ENCODE assay signal across 11 cellular contexts in the genomic region with DNA sequence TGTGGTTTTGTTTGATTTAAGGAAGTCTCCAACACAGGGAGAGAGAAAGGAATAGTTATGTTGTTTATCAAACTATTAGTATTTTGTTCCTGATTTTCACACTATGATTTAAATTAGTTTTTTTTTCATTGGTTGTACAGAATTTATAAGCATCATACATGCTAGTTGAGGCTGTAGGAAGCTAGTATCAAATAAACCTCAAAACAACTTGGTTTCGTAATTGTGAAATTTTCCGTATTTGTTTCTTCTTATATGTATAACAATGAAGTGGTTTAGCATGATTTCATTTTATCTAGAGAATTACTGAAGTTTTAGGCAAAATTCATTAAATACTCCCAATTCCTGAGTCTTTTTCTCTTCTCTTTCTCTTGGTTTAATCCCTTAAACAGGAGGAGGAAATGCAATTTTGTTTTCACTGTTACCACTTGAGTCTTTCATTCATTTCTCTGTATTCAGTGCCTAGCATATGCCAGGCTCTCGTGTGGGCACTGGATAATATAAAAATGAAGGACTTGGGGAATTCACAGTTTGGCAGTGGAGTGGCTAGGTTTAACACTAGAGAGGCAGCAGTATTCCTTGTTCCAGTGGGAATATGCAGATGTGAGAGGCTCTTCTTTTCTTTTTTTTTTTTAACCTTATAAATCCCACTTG. TPM values are rescaled to one million over a fixed set of nuclear protein-coding genes. Genes with fewer than 3 reads are reported as not detected.
DNase-seq lines count a peak whose midpoint lies in the region; ATAC-seq and TF ChIP-seq lines count a peak whose summit lies in the region.
"Had no signal": no experiment of that assay in that cellular context is flagged by ENCODE, and none has a peak within 500 bp of the region (broad histone marks: within the 10 kb centered on the region; RNA-seq: fewer than 3 reads in every experiment).

No MANE protein-coding gene starts in this region.

- TSS peak; percentile 64 for BruUV-seq in OCI-LY7 (replicated peaks; lab: Mats Ljungman, UMichigan)

- H3K9me3 Mint-ChIP-seq in CD8-positive, alpha-beta memory T cell: no peaks in the 10 kb centered on the region
- H3K9me3 Mint-ChIP-seq in endothelial cell (ENCODE audit: unreplicated experiment) (no peaks in the 10 kb centered on the region), osteocyte (ENCODE audit: unreplicated experiment) (no peaks in the 10 kb centered on the region)

- peak overlapping the region; percentile 95 to 100 (median 98) for H3K27ac Mint-ChIP-seq in CD8-positive, alpha-beta memory T cell
- H3K27ac Mint-ChIP-seq in endothelial cell (ENCODE audit: unreplicated experiment): no peak overlapping the region
- no peak overlapping the region for H3K27ac Mint-ChIP-seq in osteocyte (ENCODE audit: unreplicated experiment)

- TF ChIP-seq CTCF in OCI-LY7 (conservative IDR thresholded peaks at IDR 0.05; ENCODE audit: low read length) (no peak), endothelial cell (IDR thresholded peaks at IDR 0.05; ENCODE audit: unreplicated experiment) (no peak), osteocyte (IDR thresholded peaks at IDR 0.05) (no peak), BE2C (IDR thresholded peaks at IDR 0.05; ENCODE audit: low read depth, low read length) (no peak)

- peak overlapping the region; percentile 83 for H3K4me3 ChIP-seq in CD8-positive, alpha-beta memory T cell (ENCODE audit: low read length)
- no peak overlapping the region for H3K4me3 ChIP-seq in OCI-LY7 (ENCODE audit: low read depth, low read length, poor library complexity, severe bottlenecking)
- H3K4me3 ChIP-seq in BE2C (ENCODE audit: low read depth, low read length): no peak overlapping the region

- no peaks in the 10 kb centered on the region for H3K36me3 ChIP-seq in CD8-positive, alpha-beta memory T cell (ENCODE audit: insufficient read depth, low read length)
- H3K36me3 ChIP-seq in OCI-LY7 (ENCODE audit: insufficient read depth, low read length): no peaks in the 10 kb centered on the region
- no peaks in the 10 kb centered on the region for H3K36me3 ChIP-seq in BE2C

- peaks cover 44% of the 10 kb centered on the region for H3K4me1 ChIP-seq in CD8-positive, alpha-beta memory T cell (ENCODE audit: insufficient read depth, low read length)
- H3K4me1 ChIP-seq in OCI-LY7 (ENCODE audit: insufficient read depth, low read length, poor library complexity, severe bottlenecking) (peaks cover 12% of the 10 kb centered on the region), BE2C (no peaks in the 10 kb centered on the region)
- H3K4me1 ChIP-seq: testis had no signal

- POLR2A ChIA-PET in CD8-positive, alpha-beta memory T cell (lab: Charles Lee): interaction anchor here (0.8 to 1.6 kb wide), 3 partner anchors 59 to 77 kb away, joined by 3 to 5 read pairs (median 4); a partner anchor contains a TSS
- POLR2A ChIA-PET in OCI-LY7 (lab: Charles Lee): interaction anchor here (0.5 to 1.1 kb wide), 3 partner anchors 12 to 407 kb away, joined by 3 to 4 read pairs (median 4); no protein-coding TSS in a partner anchor

- no peak for DNase-seq in CD8-positive, alpha-beta memory T cell
- DNase-seq in OCI-LY7 (ENCODE audit: low spot score) (no peak), endothelial cell (ENCODE audit: low spot score) (no peak), osteocyte (ENCODE audit: extremely low spot score, unreplicated experiment) (no peak), midbrain (lab: John Stamatoyannopoulos, UW) (no peak), BE2C (no peak)
- DNase-seq in stimulated activated CD4-positive, alpha-beta T cell treated with anti-CD3 and anti-CD28 coated beads, Interleukin-1b, Interleukin-23, amount 100 ng/mL, for 48 hours: no peak
- DNase-seq: activated CD4-positive, alpha-beta T cell treated with anti-CD3 and anti-CD28 coated beads for 1 hour; testis had no signal

- H3K9me2 ChIP-seq in OCI-LY7 (ENCODE audit: insufficient read depth, low read length): no peaks in the 10 kb centered on the region

- peak overlapping the region; percentile 91 to 99 (median 96) for H3K4me3 Mint-ChIP-seq in CD8-positive, alpha-beta memory T cell
- H3K4me3 Mint-ChIP-seq in endothelial cell (ENCODE audit: unreplicated experiment): peak overlapping the region; percentile 91
- H3K4me3 Mint-ChIP-seq in osteocyte (ENCODE audit: unreplicated experiment): peak overlapping the region; percentile 78

- peak overlapping the region; percentile 93 for H3K4me2 ChIP-seq in OCI-LY7 (ENCODE audit: low read length)

- no peaks in the 10 kb centered on the region for H3K79me2 ChIP-seq in OCI-LY7 (ENCODE audit: insufficient read depth, low read depth, low read length)

- H3K27me3 Mint-ChIP-seq in CD8-positive, alpha-beta memory T cell: peaks cover 0 to 4% of the 10 kb centered on the region in 2 donors
- peaks cover 2% of the 10 kb centered on the region for H3K27me3 Mint-ChIP-seq in endothelial cell (ENCODE audit: unreplicated experiment)
- no peaks in the 10 kb centered on the region for H3K27me3 Mint-ChIP-seq in osteocyte (ENCODE audit: unreplicated experiment)

- H3K36me3 Mint-ChIP-seq in CD8-positive, alpha-beta memory T cell: peaks cover 5 to 43% (median 17%) of the 10 kb centered on the region in 3 donors
- H3K36me3 Mint-ChIP-seq in endothelial cell (ENCODE audit: low read depth, unreplicated experiment) (peaks cover 5% of the 10 kb centered on the region), osteocyte (ENCODE audit: unreplicated experiment) (peaks cover 9% of the 10 kb centered on the region)

- no peaks in the 10 kb centered on the region for H3K27me3 ChIP-seq in CD8-positive, alpha-beta memory T cell (ENCODE audit: insufficient read depth, low read length, poor library complexity, severe bottlenecking)
- no peaks in the 10 kb centered on the region for H3K27me3 ChIP-seq in BE2C
- H3K27me3 ChIP-seq: testis had no signal

- no peaks in the 10 kb centered on the region for H4K20me1 ChIP-seq in OCI-LY7 (ENCODE audit: insufficient read depth, low read length)

- H3K9me3 ChIP-seq in CD8-positive, alpha-beta memory T cell (ENCODE audit: low read length): no peaks in the 10 kb centered on the region
- no peaks in the 10 kb centered on the region for H3K9me3 ChIP-seq in OCI-LY7 (ENCODE audit: low read length)
- no peaks in the 10 kb centered on the region for H3K9me3 ChIP-seq in BE2C
- H3K9me3 ChIP-seq: testis had no signal

- H3K4me1 Mint-ChIP-seq in CD8-positive, alpha-beta memory T cell: peaks cover 51 to 66% (median 63%) of the 10 kb centered on the region in 3 donors
- H3K4me1 Mint-ChIP-seq in endothelial cell (ENCODE audit: unreplicated experiment) (peaks cover 14% of the 10 kb centered on the region), osteocyte (ENCODE audit: unreplicated experiment) (peaks cover 22% of the 10 kb centered on the region)

- peak overlapping the region; percentile 12 for H3K27ac ChIP-seq in CD8-positive, alpha-beta memory T cell (ENCODE audit: low read depth, low read length)
- H3K27ac ChIP-seq in OCI-LY7 (ENCODE audit: low read depth, low read length, poor library complexity, severe bottlenecking): no peak overlapping the region
- H3K27ac ChIP-seq: testis had no signal

- no peak overlapping the region for H2AFZ ChIP-seq in OCI-LY7 (ENCODE audit: low read length)

- CTCF ChIA-PET in CD8-positive, alpha-beta memory T cell (lab: Charles Lee): interaction anchor here (0.7 to 3.3 kb wide), 9 partner anchors 24 to 374 kb away, joined by 3 to 39 read pairs (median 3); no protein-coding TSS in a partner anchor
- CTCF ChIA-PET in OCI-LY7 (lab: Charles Lee; ENCODE audit: unreplicated experiment): no interaction called here

- no peak for ATAC-seq in HG03108 (IDR thresholded peaks at IDR 0.05; ENCODE audit: unreplicated experiment)

- intact Hi-C loops in OCI-LY7 (cut with micrococcal nuclease; ENCODE audit: unreplicated experiment): loop anchor here (5.0 to 10.0 kb wide), 2 partner anchors 199 to 376 kb away; a partner anchor contains a TSS

RNA-seq across cellular contexts. Expression of a gene that starts 1.8 kb away (rescaled TPM):
- total RNA-seq in CD8-positive, alpha-beta memory T cell: 100 to 1,000 TPM; 144 to 152 TPM
- polyA plus RNA-seq in CD8-positive, alpha-beta memory T cell: 105 TPM
- total RNA-seq in OCI-LY7 (2014; rRNA removed; shearing (Covaris generic)): 7.4 and 14.0 TPM in 2 replicates
- total RNA-seq in OCI-LY7 (2022): 14.9 and 21.1 TPM in 2 replicates
- 30.7 TPM for total RNA-seq in endothelial cell (ENCODE audit: unreplicated experiment)
- 26.7 and 27.8 TPM in 2 replicates for total RNA-seq in osteocyte
- 13.3 TPM for polyA plus RNA-seq in BE2C (2012; ENCODE audit: insufficient read depth, insufficient read length, low read depth)

RNA-seq across cellular contexts. Expression of a gene that starts 50.3 kb away (rescaled TPM):
- 1 to 10 TPM; 1.8 TPM for total RNA-seq in CD8-positive, alpha-beta memory T cell
- polyA plus RNA-seq in CD8-positive, alpha-beta memory T cell: 1.9 TPM
- not detected in 2 replicates for total RNA-seq in OCI-LY7 (2014; rRNA removed; shearing (Covaris generic))
- total RNA-seq in OCI-LY7 (2022) (not detected in 2 replicates), endothelial cell (ENCODE audit: unreplicated experiment) (0.51 TPM), osteocyte (not detected in 2 replicates)
- polyA plus RNA-seq in BE2C (2012; ENCODE audit: insufficient read depth, insufficient read length, low read depth): not detected
- total RNA-seq: G401 had no signal

Comparison
In these comparisons a context has a peak if more than half of its experiments do, and no peak if none do; other contexts are left out.
1. H3K27ac Mint-ChIP-seq: peak in CD8-positive, alpha-beta memory T cell (8 of 8); none in endothelial cell (single experiment) and osteocyte (single experiment).
2. Peak in every context shown above with its lines, with median percentiles within 50 percentile points of each other: H3K4me3 Mint-ChIP-seq.